In genomic region chr9:104993291-104993963, GRCh38 we compare ENCODE assay signal across 8 cellular contexts.
A peak's percentile ranks its signal among the peaks of the same experiment; 100 is the strongest.
DNase-seq lines count a peak whose midpoint lies in the region; ATAC-seq and TF ChIP-seq lines count a peak whose summit lies in the region.

No MANE protein-coding gene starts in this region.

- peaks cover 46% of the 10 kb centered on the region for H3K4me1 ChIP-seq in adipocyte (ENCODE audit: control insufficient read depth, insufficient read depth, low read length)

- in situ Hi-C loops in GM13976 (cut with MboI; ENCODE audit: low sequenced_read_pairs, unreplicated experiment): no loop called here

- no peak for TF ChIP-seq CTCF in GM13976 (IDR thresholded peaks at IDR 0.05; ENCODE audit: borderline replicate concordance, control extremely low read depth, extremely low read depth, insufficient read depth, missing control alignments)

- H3K9me3 ChIP-seq in adipocyte (ENCODE audit: control insufficient read depth, low read length): no peaks in the 10 kb centered on the region

- DNase-seq in HT1080 (ENCODE audit: low read depth) (peak; percentile 52), adipocyte (ENCODE audit: low read depth) (peak; percentile 49), hepatic stellate cell (ENCODE audit: low spot score) (peak; percentile 62), posterior vena cava (ENCODE audit: low spot score) (peak; percentile 88), NCI-H1436 (lab: John Stamatoyannopoulos, UW) (no peak), GM13976 (ENCODE audit: low spot score) (no peak)

- peak overlapping the region; percentile 36 for H3K4me3 ChIP-seq in adipocyte (ENCODE audit: low read length)

- peak overlapping the region; percentile 64 for H3K9ac ChIP-seq in adipocyte (ENCODE audit: low read length)

- no peak for ATAC-seq in GM21447 (IDR thresholded peaks at IDR 0.05; ENCODE audit: unreplicated experiment)
- ATAC-seq in GM18511 (IDR thresholded peaks at IDR 0.05; ENCODE audit: unreplicated experiment): no peak

- H3K27me3 ChIP-seq in adipocyte (replicated peaks; ENCODE audit: control insufficient read depth, insufficient read depth, low read length): no peaks in the 10 kb centered on the region

- intact Hi-C loops in posterior vena cava (cut with DNase I): loop anchor here (2.0 to 10.0 kb wide), 4 partner anchors 51 to 423 kb away; no protein-coding TSS in a partner anchor

- no peaks in the 10 kb centered on the region for H3K36me3 ChIP-seq in adipocyte (ENCODE audit: control insufficient read depth, insufficient read depth, low read length, severe bottlenecking)

Comparison
In these comparisons a context has a peak if more than half of its experiments do, and no peak if none do; other contexts are left out.
1. DNase-seq: peak in HT1080 (single experiment), adipocyte (single experiment), hepatic stellate cell (single experiment) and posterior vena cava (single experiment); none in NCI-H1436 (single experiment) and GM13976 (single experiment).